ENCODE assay signal across 23 cellular contexts in the genomic region with DNA sequence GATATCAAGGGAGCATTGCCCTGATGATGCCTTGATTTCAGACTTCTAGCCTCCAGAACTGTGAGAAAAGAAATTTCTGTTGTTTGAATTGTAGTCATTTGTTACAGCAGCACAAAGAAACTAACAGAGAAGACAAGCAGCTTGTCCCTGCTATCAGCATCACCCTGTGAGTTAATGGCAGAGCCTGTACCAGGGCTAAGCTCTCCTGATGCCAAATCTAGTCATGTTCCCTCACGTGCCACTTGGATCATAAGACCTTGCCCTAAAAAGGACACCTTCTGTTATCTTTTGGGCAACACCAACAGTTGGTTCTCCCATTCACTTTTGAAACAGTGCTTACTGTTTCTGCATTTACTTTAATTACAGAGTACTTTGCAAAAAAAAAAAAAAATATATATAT. TPM values are rescaled to one million over a fixed set of nuclear protein-coding genes. Genes with fewer than 3 reads are reported as not detected.
DNase-seq lines count a peak whose midpoint lies in the region; ATAC-seq, FAIRE-seq and TF ChIP-seq lines count a peak whose summit lies in the region.
"Had no signal": no experiment of that assay in that cellular context is flagged by ENCODE, and none has a peak within 500 bp of the region (broad histone marks: within the 10 kb centered on the region; RNA-seq: fewer than 3 reads in every experiment).

No MANE protein-coding gene starts in this region.

- no peaks in the 10 kb centered on the region for H3K27me3 Mint-ChIP-seq in activated naive CD8-positive, alpha-beta T cell treated with anti-CD3 and anti-CD28 coated beads, Interleukin-2, amount 50 U/mL, for 24 hours
- H3K27me3 Mint-ChIP-seq: CD4-positive, alpha-beta T cell had no signal

- H3K4me1 Mint-ChIP-seq in activated naive CD8-positive, alpha-beta T cell treated with anti-CD3 and anti-CD28 coated beads, Interleukin-2, amount 50 U/mL, for 24 hours = no peaks in the 10 kb centered on the region
- H3K4me1 Mint-ChIP-seq: B cell had no signal

- no peak for TF ChIP-seq POLR2A in GM12891 (IDR thresholded peaks at IDR 0.05; ENCODE audit: low read depth, low read length)

- peaks cover 4% of the 10 kb centered on the region for H3K36me3 Mint-ChIP-seq in activated naive CD8-positive, alpha-beta T cell treated with anti-CD3 and anti-CD28 coated beads, Interleukin-2, amount 50 U/mL, for 24 hours (ENCODE audit: low read depth)
- H3K36me3 Mint-ChIP-seq: CD8-positive, alpha-beta T cell had no signal

- H3K27ac Mint-ChIP-seq in activated naive CD8-positive, alpha-beta T cell treated with anti-CD3 and anti-CD28 coated beads, Interleukin-2, amount 50 U/mL, for 24 hours = no peak overlapping the region
- H3K27ac Mint-ChIP-seq: B cell; CD4-positive, alpha-beta T cell; CD8-positive, alpha-beta T cell had no signal

- whole genome bisulfite sequencing in right cardiac atrium = 73% methylated on average over 1 of the region's 1 CpG

- DNase-seq in Right ventricle myocardium superior (no peak), right cardiac atrium (no peak), left ventricle myocardium inferior (no peak), right atrium auricular region (ENCODE audit: low spot score) (no peak), GM12891 (ENCODE audit: insufficient read length, low spot score) (no peak), midbrain (lab: John Stamatoyannopoulos, UW) (no peak)
- no peak for DNase-seq in activated naive CD8-positive, alpha-beta T cell treated with anti-CD3 and anti-CD28 coated beads, Interleukin-2, amount 50 U/mL, for 24 hours
- DNase-seq: AML-193; Caco-2; Calu3; CD4-positive, alpha-beta T cell; CD8-positive, alpha-beta T cell; DMS79 treated with DMSO at 0.1 percent for 48 hours; GF-D8 had no signal

- H3K4me3 ChIP-seq in right cardiac atrium (ENCODE audit: low read length) = no peak overlapping the region
- no peak overlapping the region for H3K4me3 ChIP-seq in left ventricle myocardium inferior
- H3K4me3 ChIP-seq in right atrium auricular region = no peak overlapping the region
- H3K4me3 ChIP-seq: A549; BLaER1 treated with 17β-estradiol and CSF1 and Interleukin-3, amounts not matched to agents 10 nM and 100 nM had no signal

- ATAC-seq in Right ventricle myocardium superior (ENCODE audit: poor library complexity) (peak; percentile 64), right cardiac atrium (no peak)
- no peak for ATAC-seq in activated naive CD8-positive, alpha-beta T cell treated with anti-CD3 and anti-CD28 coated beads, Interleukin-2, amount 50 U/mL, for 24 hours
- ATAC-seq: A549; CD8-positive, alpha-beta T cell had no signal

- H3K9me3 ChIP-seq in right cardiac atrium (ENCODE audit: control insufficient read depth, low read length) (no peaks in the 10 kb centered on the region), left ventricle myocardium inferior (replicated peaks) (no peaks in the 10 kb centered on the region), right atrium auricular region (no peaks in the 10 kb centered on the region), KOPT-K1 (ENCODE audit: insufficient read depth, low read length, poor library complexity, severe bottlenecking) (no peaks in the 10 kb centered on the region)
- H3K9me3 ChIP-seq: A549, Caco-2 had no signal

- FAIRE-seq in GM12891 (lab: Jason Lieb, UNC) = peak; percentile 67
- FAIRE-seq: A549, D721Med, G401.6, GM19239 had no signal

- no peaks in the 10 kb centered on the region for H3K9me3 Mint-ChIP-seq in activated naive CD8-positive, alpha-beta T cell treated with anti-CD3 and anti-CD28 coated beads, Interleukin-2, amount 50 U/mL, for 24 hours
- H3K9me3 Mint-ChIP-seq: CD4-positive, alpha-beta T cell; CD8-positive, alpha-beta T cell had no signal

- TF ChIP-seq CTCF in left ventricle myocardium inferior (IDR thresholded peaks at IDR 0.05; ENCODE audit: borderline replicate concordance) (no peak), right atrium auricular region (IDR thresholded peaks at IDR 0.05) (no peak)

- H3K27me3 ChIP-seq in right cardiac atrium (ENCODE audit: control insufficient read depth, insufficient read depth) (no peaks in the 10 kb centered on the region), left ventricle myocardium inferior (ENCODE audit: low read depth) (no peaks in the 10 kb centered on the region), right atrium auricular region (no peaks in the 10 kb centered on the region)
- H3K27me3 ChIP-seq: BLaER1 treated with 17β-estradiol and CSF1 and Interleukin-3, amounts not matched to agents 10 nM and 100 nM had no signal

- no peak overlapping the region for H3K4me3 Mint-ChIP-seq in activated naive CD8-positive, alpha-beta T cell treated with anti-CD3 and anti-CD28 coated beads, Interleukin-2, amount 50 U/mL, for 24 hours
- H3K4me3 Mint-ChIP-seq: B cell; CD4-positive, alpha-beta T cell; CD8-positive, alpha-beta T cell had no signal

- H3K4me1 ChIP-seq in right cardiac atrium (ENCODE audit: control insufficient read depth, insufficient read depth, low read length) = peaks cover 2% of the 10 kb centered on the region
- H3K4me1 ChIP-seq in left ventricle myocardium inferior = peaks cover 13% of the 10 kb centered on the region
- H3K4me1 ChIP-seq in right atrium auricular region = no peaks in the 10 kb centered on the region
- H3K4me1 ChIP-seq: A549, Caco-2 had no signal

- H3K36me3 ChIP-seq in left ventricle myocardium inferior (peaks cover 17% of the 10 kb centered on the region), right atrium auricular region (no peaks in the 10 kb centered on the region), KOPT-K1 (ENCODE audit: insufficient read depth, low read length) (peaks cover 22% of the 10 kb centered on the region)

- H3K27ac ChIP-seq in right cardiac atrium (ENCODE audit: low read length) (no peak overlapping the region), left ventricle myocardium inferior (replicated peaks) (peak overlapping the region; percentile 7), right atrium auricular region (no peak overlapping the region), KOPT-K1 (ENCODE audit: low read depth, low read length, poor library complexity, severe bottlenecking) (peak overlapping the region; percentile 100)
- H3K27ac ChIP-seq: 22Rv1; A549; BLaER1 treated with 17β-estradiol and CSF1 and Interleukin-3, amounts not matched to agents 10 nM and 100 nM; C4-2B had no signal

- intact Hi-C loops in Right ventricle myocardium superior (cut with DNase I) = no loop called here
- intact Hi-C loops in right cardiac atrium (cut with DNase I) = no loop called here
- intact Hi-C loops in left ventricle myocardium inferior (cut with micrococcal nuclease) = no loop called here

TF ChIP-seq in GM12891, 5 proteins besides CTCF, POLR2A, EP300 and RAD21:
- TF ChIP-seq TAF1 (IDR thresholded peaks at IDR 0.05; ENCODE audit: low read depth, low read length) (no peak), SPI1 (IDR thresholded peaks at IDR 0.05; ENCODE audit: low read depth, low read length) (no peak), POLR2AphosphoS5 (IDR thresholded peaks at IDR 0.05; ENCODE audit: low read depth, low read length) (no peak), POU2F2 (IDR thresholded peaks at IDR 0.05; ENCODE audit: low read depth, low read length) (no peak), PAX5 (IDR thresholded peaks at IDR 0.05; ENCODE audit: insufficient read depth, low read length, severe bottlenecking) (no peak)

RNA-seq across cellular contexts. Expression of gene RCBTB2, which starts 14.8 kb away (rescaled TPM):
- total RNA-seq in Right ventricle myocardium superior (16.6 TPM), right cardiac atrium (10 to 100 TPM in 3 of 4 donors, 1 to 10 TPM in 1; 9.0 to 17.3 (median 17.0) TPM), left ventricle myocardium inferior (14.8 TPM), right atrium auricular region (10 to 100 TPM in 1 of 2 donors, 1 to 10 TPM in 1; 5.2 to 13.4 TPM)
- polyA plus RNA-seq in right cardiac atrium = 13.9 TPM
- polyA plus RNA-seq in GM12891 (2012; ENCODE audit: low read depth, missing spikeins) = 15.5 TPM

Comparison
In these comparisons a context has a peak if more than half of its experiments do, and no peak if none do; other contexts are left out.
1. H3K27ac ChIP-seq: peak in left ventricle myocardium inferior (single experiment) and KOPT-K1 (single experiment); none in right cardiac atrium (single experiment) and right atrium auricular region (0 of 2).